In genomic region chr6:157008568-157008967, GRCh38 we compare ENCODE assay signal across 16 cellular contexts.
DNase-seq lines count a peak whose midpoint lies in the region; ATAC-seq and TF ChIP-seq lines count a peak whose summit lies in the region.
"Had no signal": no experiment of that assay in that cellular context is flagged by ENCODE, and none has a peak within 500 bp of the region (broad histone marks: within the 10 kb centered on the region; RNA-seq: fewer than 3 reads in every experiment).

No MANE protein-coding gene starts in this region.

- H3K4me3 Mint-ChIP-seq in CD4-positive, CD25-positive, alpha-beta regulatory T cell, result no peak overlapping the region
- H3K4me3 Mint-ChIP-seq in CD4-positive, alpha-beta T cell, result no peak overlapping the region
- H3K4me3 Mint-ChIP-seq in WTC11 (no peak overlapping the region), endodermal cell (no peak overlapping the region)
- H3K4me3 Mint-ChIP-seq: H9 had no signal

- no peaks in the 10 kb centered on the region for H3K9me3 ChIP-seq in CD4-positive, CD25-positive, alpha-beta regulatory T cell (ENCODE audit: control insufficient read depth in 2 of 2, low read length in 2 of 2)
- no peaks in the 10 kb centered on the region for H3K9me3 ChIP-seq in CD4-positive, alpha-beta T cell (ENCODE audit: control insufficient read depth, low read length)
- H3K9me3 ChIP-seq in endodermal cell (ENCODE audit: control insufficient read depth, low read length), result peaks cover 6% of the 10 kb centered on the region
- H3K9me3 ChIP-seq: BE2C had no signal

- POLR2A ChIA-PET in CD4-positive, alpha-beta T cell (lab: Charles Lee), result interaction anchor here (0.5 kb wide), 1 partner anchor 39 kb away, joined by 3 read pairs; no protein-coding TSS in a partner anchor
- POLR2A ChIA-PET in WTC11 (lab: Charles Lee), result no interaction called here

- H3K36me3 Mint-ChIP-seq in CD4-positive, CD25-positive, alpha-beta regulatory T cell, result peaks cover 5% of the 10 kb centered on the region
- H3K36me3 Mint-ChIP-seq in CD4-positive, alpha-beta T cell (ENCODE audit: low read depth), result no peaks in the 10 kb centered on the region
- H3K36me3 Mint-ChIP-seq in WTC11 (peaks cover 4% of the 10 kb centered on the region; the same call in 1 of the 2 replicates), endodermal cell (ENCODE audit: low read depth) (peaks cover 6% of the 10 kb centered on the region)
- H3K36me3 Mint-ChIP-seq: CD4-positive, alpha-beta memory T cell had no signal

- peaks cover 41 to 76% (median 59%) of the 10 kb centered on the region in 4 donors for H3K4me1 Mint-ChIP-seq in CD4-positive, CD25-positive, alpha-beta regulatory T cell
- peaks cover 71% of the 10 kb centered on the region for H3K4me1 Mint-ChIP-seq in CD4-positive, alpha-beta T cell (ENCODE audit: low read depth)
- H3K4me1 Mint-ChIP-seq in WTC11 (peaks cover 43% of the 10 kb centered on the region), endodermal cell (peaks cover 24% of the 10 kb centered on the region)

- CTCF ChIA-PET in CD4-positive, alpha-beta T cell (lab: Charles Lee), result interaction anchor here (1.4 to 1.5 kb wide), 2 partner anchors 17 to 25 kb away, joined by 3 read pairs; no protein-coding TSS in a partner anchor
- CTCF ChIA-PET in WTC11 (lab: Charles Lee), result no interaction called here

- no peak overlapping the region for H3K4me3 ChIP-seq in CD4-positive, CD25-positive, alpha-beta regulatory T cell (ENCODE audit: low read depth, low read length)
- H3K4me3 ChIP-seq in endodermal cell (ENCODE audit: low read length), result no peak overlapping the region

- DNase-seq in CD4-positive, CD25-positive, alpha-beta regulatory T cell, result no peak
- DNase-seq in CD4-positive, alpha-beta T cell, result no peak
- DNase-seq in WTC11 (ENCODE audit: low spot score), result no peak
- peak; percentile 52 for DNase-seq in endodermal cell
- DNase-seq in glomerular visceral epithelial cell (ENCODE audit: extremely low spot score), result no peak
- no peak for DNase-seq in stimulated activated CD4-positive, alpha-beta T cell treated with anti-CD3 and anti-CD28 coated beads, Interleukin-4, amount 100 ng/mL, for 24 hours
- DNase-seq: ACHN; BE2C; C1 segment of cervical spinal cord; CD4-positive, alpha-beta memory T cell; DMS153; DMS79; GDM1; GOT3; H9 had no signal

- H3K27ac ChIP-seq in CD4-positive, CD25-positive, alpha-beta regulatory T cell (ENCODE audit: insufficient read depth, low read length, poor library complexity, severe bottlenecking), result no peak overlapping the region
- H3K27ac ChIP-seq in CD4-positive, alpha-beta T cell (ENCODE audit: low read depth, low read length), result no peak overlapping the region
- no peak overlapping the region for H3K27ac ChIP-seq in endodermal cell (ENCODE audit: low read depth, low read length)

- H3K36me3 ChIP-seq in CD4-positive, CD25-positive, alpha-beta regulatory T cell (ENCODE audit: control insufficient read depth, insufficient read depth, low read length), result no peaks in the 10 kb centered on the region
- no peaks in the 10 kb centered on the region for H3K36me3 ChIP-seq in endodermal cell (ENCODE audit: control insufficient read depth, insufficient read depth, low read length)
- H3K36me3 ChIP-seq: BE2C had no signal

- ATAC-seq in CD4-positive, CD25-positive, alpha-beta regulatory T cell (ENCODE audit: low read depth in 2 of 2), result no peak
- ATAC-seq in CD4-positive, alpha-beta T cell (ENCODE audit: poor library complexity), result no peak
- peak; percentile 22; the same call in 1 of the 2 replicates for ATAC-seq in WTC11
- ATAC-seq in HG03354 (IDR thresholded peaks at IDR 0.05; ENCODE audit: poor library complexity, severe bottlenecking, unreplicated experiment), result no peak

- H3K4me1 ChIP-seq in CD4-positive, CD25-positive, alpha-beta regulatory T cell (ENCODE audit: control insufficient read depth, insufficient read depth, low read length, poor library complexity, severe bottlenecking), result no peaks in the 10 kb centered on the region
- peaks cover 3% of the 10 kb centered on the region for H3K4me1 ChIP-seq in endodermal cell (ENCODE audit: control insufficient read depth, insufficient read depth, low read length)

- H3K9me3 Mint-ChIP-seq in CD4-positive, CD25-positive, alpha-beta regulatory T cell, result peaks cover 0 to 5% (median 0%) of the 10 kb centered on the region in 7 donors
- peaks cover 6% of the 10 kb centered on the region for H3K9me3 Mint-ChIP-seq in CD4-positive, alpha-beta T cell
- H3K9me3 Mint-ChIP-seq in WTC11 (peaks cover 7% of the 10 kb centered on the region), endodermal cell (no peaks in the 10 kb centered on the region)

- H3K9ac ChIP-seq in endodermal cell (ENCODE audit: extremely low read depth, low read length, poor library complexity, severe bottlenecking), result no peak overlapping the region

- 76 to 92% methylated on average over 2 to 6 of the region's 7 CpGs for WGBS in endodermal cell (ENCODE audit: insufficient coverage in 1 of 2, insufficient read length in 1 of 2), 2 experiments

- no peak for TF ChIP-seq CTCF in CD4-positive, alpha-beta T cell (IDR thresholded peaks at IDR 0.05)
- TF ChIP-seq CTCF in WTC11 (IDR thresholded peaks at IDR 0.05), result no peak
- no peak for TF ChIP-seq CTCF in endodermal cell (conservative IDR thresholded peaks at IDR 0.05)

- no peaks in the 10 kb centered on the region for H3K27me3 ChIP-seq in CD4-positive, CD25-positive, alpha-beta regulatory T cell (ENCODE audit: control insufficient read depth, insufficient read depth, low read length)
- H3K27me3 ChIP-seq in CD4-positive, alpha-beta T cell (ENCODE audit: control insufficient read depth, insufficient read depth, low read length), result no peaks in the 10 kb centered on the region
- no peaks in the 10 kb centered on the region for H3K27me3 ChIP-seq in endodermal cell (ENCODE audit: control insufficient read depth, insufficient read depth, low read length, poor library complexity, severe bottlenecking)
- H3K27me3 ChIP-seq: BE2C had no signal

- intact Hi-C loops in CD4-positive, alpha-beta T cell (cut with DNase I, micrococcal nuclease), result no loop called here

- no peaks in the 10 kb centered on the region for H3K27me3 Mint-ChIP-seq in CD4-positive, CD25-positive, alpha-beta regulatory T cell
- no peaks in the 10 kb centered on the region for H3K27me3 Mint-ChIP-seq in CD4-positive, alpha-beta T cell
- H3K27me3 Mint-ChIP-seq in WTC11 (ENCODE audit: low read depth) (no peaks in the 10 kb centered on the region), endodermal cell (ENCODE audit: insufficient read depth) (no peaks in the 10 kb centered on the region)
- H3K27me3 Mint-ChIP-seq: CD4-positive, alpha-beta memory T cell had no signal

- H3K27ac Mint-ChIP-seq in CD4-positive, CD25-positive, alpha-beta regulatory T cell, result peak overlapping the region in 2 of 3 donors; percentile 26 to 32
- peak overlapping the region; percentile 28 for H3K27ac Mint-ChIP-seq in CD4-positive, alpha-beta T cell
- peak overlapping the region; percentile 48 for H3K27ac Mint-ChIP-seq in WTC11
- H3K27ac Mint-ChIP-seq in endodermal cell, result no peak overlapping the region

TF ChIP-seq in WTC11, 78 proteins besides CTCF, POLR2A, EP300 and RAD21 (continues in another document):
- TF ChIP-seq HMGA2 (CRISPR knock-in tag; IDR thresholded peaks at IDR 0.05), result no peak
- no peak for TF ChIP-seq RELA (CRISPR knock-in tag; IDR thresholded peaks at IDR 0.05; ENCODE audit: borderline replicate concordance)
- no peak for TF ChIP-seq IRF2 (CRISPR knock-in tag; IDR thresholded peaks at IDR 0.05; ENCODE audit: borderline replicate concordance, low read depth)
- TF ChIP-seq, protein P1, sequence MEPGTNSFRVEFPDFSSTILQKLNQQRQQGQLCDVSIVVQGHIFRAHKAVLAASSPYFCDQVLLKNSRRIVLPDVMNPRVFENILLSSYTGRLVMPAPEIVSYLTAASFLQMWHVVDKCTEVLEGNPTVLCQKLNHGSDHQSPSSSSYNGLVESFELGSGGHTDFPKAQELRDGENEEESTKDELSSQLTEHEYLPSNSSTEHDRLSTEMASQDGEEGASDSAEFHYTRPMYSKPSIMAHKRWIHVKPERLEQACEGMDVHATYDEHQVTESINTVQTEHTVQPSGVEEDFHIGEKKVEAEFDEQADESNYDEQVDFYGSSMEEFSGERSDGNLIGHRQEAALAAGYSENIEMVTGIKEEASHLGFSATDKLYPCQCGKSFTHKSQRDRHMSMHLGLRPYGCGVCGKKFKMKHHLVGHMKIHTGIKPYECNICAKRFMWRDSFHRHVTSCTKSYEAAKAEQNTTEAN (CRISPR knock-in tag; IDR thresholded peaks at IDR 0.05), result no peak
- TF ChIP-seq, protein P2, sequence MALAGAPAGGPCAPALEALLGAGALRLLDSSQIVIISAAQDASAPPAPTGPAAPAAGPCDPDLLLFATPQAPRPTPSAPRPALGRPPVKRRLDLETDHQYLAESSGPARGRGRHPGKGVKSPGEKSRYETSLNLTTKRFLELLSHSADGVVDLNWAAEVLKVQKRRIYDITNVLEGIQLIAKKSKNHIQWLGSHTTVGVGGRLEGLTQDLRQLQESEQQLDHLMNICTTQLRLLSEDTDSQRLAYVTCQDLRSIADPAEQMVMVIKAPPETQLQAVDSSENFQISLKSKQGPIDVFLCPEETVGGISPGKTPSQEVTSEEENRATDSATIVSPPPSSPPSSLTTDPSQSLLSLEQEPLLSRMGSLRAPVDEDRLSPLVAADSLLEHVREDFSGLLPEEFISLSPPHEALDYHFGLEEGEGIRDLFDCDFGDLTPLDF (CRISPR knock-in tag; IDR thresholded peaks at IDR 0.05), result no peak
